In the genomic region with DNA sequence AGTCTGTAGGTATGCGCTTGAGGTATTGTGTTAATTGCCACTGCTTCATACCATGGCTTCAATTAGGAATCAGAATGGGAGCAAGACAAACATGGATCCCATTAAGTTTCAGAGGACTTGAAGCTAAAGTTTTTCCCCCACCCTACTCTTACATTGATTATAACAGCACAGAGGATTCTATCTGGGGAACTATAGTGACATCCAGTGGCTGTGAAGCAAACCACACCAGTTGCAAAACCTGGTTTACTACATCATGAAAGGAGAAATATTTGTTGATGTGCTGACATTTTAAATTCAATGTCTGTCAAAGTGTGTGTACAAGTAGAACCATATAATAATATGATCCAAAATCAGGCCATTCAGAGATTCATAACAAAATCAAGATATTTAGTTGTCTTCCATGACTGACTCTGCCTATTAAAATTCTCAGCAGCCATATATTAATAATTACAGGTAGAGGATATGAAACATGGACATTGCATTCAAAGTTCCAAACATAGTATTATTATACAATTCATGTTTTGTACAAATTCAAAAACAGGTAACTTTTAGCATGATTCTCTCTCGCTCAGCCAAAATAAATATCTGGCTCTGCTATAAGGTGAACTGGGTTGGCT, we compare ENCODE assay signal across 8 cellular contexts.
DNase-seq lines count a peak whose midpoint lies in the region; ATAC-seq and TF ChIP-seq lines count a peak whose summit lies in the region.

No MANE protein-coding gene starts in this region.

- peaks cover 8% of the 10 kb centered on the region for H3K36me3 Mint-ChIP-seq in progenitor cell of endocrine pancreas (ENCODE audit: insufficient read depth)
- H3K36me3 Mint-ChIP-seq in activated naive CD4-positive, alpha-beta T cell treated with anti-CD3 and anti-CD28 coated beads, Interleukin-2, amount 10 ng/mL, durations not matched to agents 7 days and 5 days: no peaks in the 10 kb centered on the region

- H3K4me3 Mint-ChIP-seq in progenitor cell of endocrine pancreas (ENCODE audit: low read depth): no peak overlapping the region
- no peak overlapping the region for H3K4me3 Mint-ChIP-seq in activated naive CD4-positive, alpha-beta T cell treated with anti-CD3 and anti-CD28 coated beads, Interleukin-2, amount 10 ng/mL, durations not matched to agents 7 days and 5 days

- CTCF ChIA-PET in activated naive CD4-positive, alpha-beta T cell treated with anti-CD3 and anti-CD28 coated beads, Interleukin-2, amount 10 ng/mL, durations not matched to agents 7 days and 5 days (lab: Charles Lee): no interaction called here

- no peak overlapping the region for H3K27ac Mint-ChIP-seq in progenitor cell of endocrine pancreas
- H3K27ac Mint-ChIP-seq in activated naive CD4-positive, alpha-beta T cell treated with anti-CD3 and anti-CD28 coated beads, Interleukin-2, amount 10 ng/mL, durations not matched to agents 7 days and 5 days: no peak overlapping the region

- H3K4me1 Mint-ChIP-seq in progenitor cell of endocrine pancreas (ENCODE audit: low read depth): peaks cover 25% of the 10 kb centered on the region
- H3K4me1 Mint-ChIP-seq in activated naive CD4-positive, alpha-beta T cell treated with anti-CD3 and anti-CD28 coated beads, Interleukin-2, amount 10 ng/mL, durations not matched to agents 7 days and 5 days: no peaks in the 10 kb centered on the region

- DNase-seq in COLO829 (ENCODE audit: low spot score): peak; percentile 75
- peak; percentile 14 for DNase-seq in HuH-7.5 (ENCODE audit: low spot score)
- DNase-seq in RPMI7951 (ENCODE audit: low read depth): peak; percentile 39
- peak; percentile 47 for DNase-seq in fibroblast of mammary gland (ENCODE audit: low read depth)
- DNase-seq in progenitor cell of endocrine pancreas (ENCODE audit: low spot score, unreplicated experiment): no peak
- no peak for DNase-seq in cortex of kidney (lab: John Stamatoyannopoulos, UW)
- DNase-seq in activated naive CD4-positive, alpha-beta T cell treated with anti-CD3 and anti-CD28 coated beads, Interleukin-2, amount 10 ng/mL, durations not matched to agents 7 days and 5 days: no peak

- H3K4me3 ChIP-seq in fibroblast of mammary gland (ENCODE audit: control insufficient read depth, low read depth, low read length): no peak overlapping the region

- ATAC-seq in GM21390 (IDR thresholded peaks at IDR 0.05; ENCODE audit: unreplicated experiment): peak; percentile 68

- TF ChIP-seq CTCF in fibroblast of mammary gland (conservative IDR thresholded peaks at IDR 0.05; ENCODE audit: control insufficient read depth, insufficient read depth, low read depth, low read length) (peak; percentile 78), progenitor cell of endocrine pancreas (IDR thresholded peaks at IDR 0.05; ENCODE audit: unreplicated experiment) (peak; percentile 77)

- H3K27me3 Mint-ChIP-seq in progenitor cell of endocrine pancreas: no peaks in the 10 kb centered on the region
- no peaks in the 10 kb centered on the region for H3K27me3 Mint-ChIP-seq in activated naive CD4-positive, alpha-beta T cell treated with anti-CD3 and anti-CD28 coated beads, Interleukin-2, amount 10 ng/mL, durations not matched to agents 7 days and 5 days

- H3K9me3 Mint-ChIP-seq in progenitor cell of endocrine pancreas (ENCODE audit: low read depth): peaks cover 3% of the 10 kb centered on the region
- no peaks in the 10 kb centered on the region for H3K9me3 Mint-ChIP-seq in activated naive CD4-positive, alpha-beta T cell treated with anti-CD3 and anti-CD28 coated beads, Interleukin-2, amount 10 ng/mL, durations not matched to agents 7 days and 5 days

Comparison
In these comparisons a context has a peak if more than half of its experiments do, and no peak if none do; other contexts are left out.
1. DNase-seq: peak in COLO829 (single experiment), HuH-7.5 (single experiment), RPMI7951 (single experiment) and fibroblast of mammary gland (single experiment); none in progenitor cell of endocrine pancreas (single experiment), cortex of kidney (single experiment) and activated naive CD4-positive, alpha-beta T cell treated with anti-CD3 and anti-CD28 coated beads, Interleukin-2, amount 10 ng/mL, durations not matched to agents 7 days and 5 days (single experiment).